ENCODE assay signal across 28 cellular contexts in the genomic region with DNA sequence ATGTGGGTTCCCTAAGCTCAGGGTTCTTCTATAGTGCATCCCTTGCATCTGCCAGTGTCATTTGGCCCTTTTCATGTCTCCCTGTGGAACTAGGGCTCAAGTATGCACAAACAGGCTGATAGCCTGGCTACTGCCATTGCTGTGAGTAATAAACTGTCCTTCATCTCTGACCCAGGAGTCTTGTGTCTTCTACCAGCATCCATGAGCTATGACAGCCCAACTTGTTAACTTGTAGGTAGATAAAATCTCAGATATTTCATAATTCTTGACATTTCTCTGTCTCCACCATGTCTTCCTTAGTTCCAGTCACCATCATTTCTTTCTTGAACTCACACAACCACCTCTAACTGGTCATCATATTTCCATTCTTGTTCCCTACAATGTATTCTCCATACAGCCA. TPM values are rescaled to one million over a fixed set of nuclear protein-coding genes. Genes with fewer than 3 reads are reported as not detected.
"Had no signal": no experiment of that assay in that cellular context is flagged by ENCODE, and none has a peak within 500 bp of the region (broad histone marks: within the 10 kb centered on the region; RNA-seq: fewer than 3 reads in every experiment).

No MANE protein-coding gene starts in this region.

- H3K27me3 ChIP-seq: ascending aorta, breast epithelium, cardiac muscle cell, colonic mucosa had no signal

- DNase-seq: activated CD4-positive, alpha-beta T cell treated with anti-CD3 and anti-CD28 coated beads for 1 hour; activated CD4-positive, alpha-beta T cell treated with anti-CD3 and anti-CD28 coated beads for 4 hours; activated CD4-positive, alpha-beta T cell treated with anti-CD3 and anti-CD28 coated beads, Interleukin-2, amount 10 ng/mL, durations not matched to agents 7 days and 5 days; activated CD4-positive, alpha-beta T cell treated with anti-CD3 and anti-CD28 coated beads, Interleukin-2, amount 50 U/mL, for 48 hours; activated CD8-positive, alpha-beta memory T cell treated with anti-CD3 and anti-CD28 coated beads for 24 hours; activated CD8-positive, alpha-beta T cell treated with anti-CD3 and anti-CD28 coated beads for 36 hours; activated effector memory CD4-positive, alpha-beta T cell treated with anti-CD3 and anti-CD28 coated beads, Interleukin-2, amount 50 U/mL, for 16 hours; activated naive CD4-positive, alpha-beta T cell treated with anti-CD3 and anti-CD28 coated beads for 36 hours; activated naive CD8-positive, alpha-beta T cell treated with anti-CD3 and anti-CD28 coated beads, Interleukin-2, amount 10 ng/mL, durations not matched to agents 7 days and 5 days; activated T-cell treated with anti-CD3 and anti-CD28 coated beads, Interleukin-2, amount 50 U/mL, for 4 hours; central memory CD4-positive, alpha-beta T cell; cerebellar nuclear complex; colonic mucosa; effector CD8-positive, alpha-beta T cell; foreskin fibroblast; head of caudate nucleus; SW 1271; T-cell; T1000 had no signal

- H3K9me3 ChIP-seq: ascending aorta, breast epithelium, colonic mucosa had no signal

- H3K27me3 Mint-ChIP-seq: activated CD4-positive, alpha-beta T cell treated with anti-CD3 and anti-CD28 coated beads, Interleukin-2, amount 10 ng/mL, durations not matched to agents 7 days and 5 days; activated CD8-positive, alpha-beta T cell treated with anti-CD3 and anti-CD28 coated beads for 36 hours; activated naive CD8-positive, alpha-beta T cell treated with anti-CD3 and anti-CD28 coated beads, Interleukin-2, amount 10 ng/mL, durations not matched to agents 7 days and 5 days; brain; T-cell had no signal

- H3K4me1 ChIP-seq: breast epithelium had no signal

- H3K4me3 ChIP-seq: ascending aorta, breast epithelium, cardiac muscle cell, colonic mucosa had no signal

- H3K4me3 Mint-ChIP-seq: activated CD4-positive, alpha-beta T cell treated with anti-CD3 and anti-CD28 coated beads, Interleukin-2, amount 10 ng/mL, durations not matched to agents 7 days and 5 days; activated CD8-positive, alpha-beta T cell treated with anti-CD3 and anti-CD28 coated beads for 36 hours; activated naive CD4-positive, alpha-beta T cell treated with anti-CD3 and anti-CD28 coated beads for 36 hours; activated naive CD8-positive, alpha-beta T cell treated with anti-CD3 and anti-CD28 coated beads, Interleukin-2, amount 10 ng/mL, durations not matched to agents 7 days and 5 days; activated T-cell treated with anti-CD3 and anti-CD28 coated beads, Interleukin-2, amount 50 U/mL, for 4 hours; activated T-helper 1 cell treated with anti-CD3 and anti-CD28 coated beads, Interleukin-12 subunit alpha, Interleukin-12 subunit beta, Interleukin-2, Interleukin-4 antibody, amounts not matched to agents 30 ng/mL and 10 ng/mL and 1 ng/mL, durations not matched to agents 14 hours and 24 hours and 36 hours; brain; T-cell; T-helper 1 cell treated with Interleukin-12 subunit alpha and Interleukin-12 subunit beta and Interleukin-4 antibody, amounts not matched to agents 30 μg/mL and 1 μg/mL, for 36 hours; T-helper 2 cell treated with Interferon-gamma antibody and Interleukin-4, amounts not matched to agents 5 μg/mL and 100 μg/mL, for 36 hours had no signal

- ATAC-seq: activated CD8-positive, alpha-beta T cell treated with anti-CD3 and anti-CD28 coated beads for 36 hours; activated T-cell treated with anti-CD3 and anti-CD28 coated beads, Interleukin-2, amount 50 U/mL, for 4 hours; esophagus mucosa; T-cell had no signal

- H3K27ac Mint-ChIP-seq: activated CD4-positive, alpha-beta T cell treated with anti-CD3 and anti-CD28 coated beads, Interleukin-2, amount 10 ng/mL, durations not matched to agents 7 days and 5 days; activated CD8-positive, alpha-beta T cell treated with anti-CD3 and anti-CD28 coated beads for 36 hours; activated naive CD4-positive, alpha-beta T cell treated with anti-CD3 and anti-CD28 coated beads for 36 hours; activated naive CD8-positive, alpha-beta T cell treated with anti-CD3 and anti-CD28 coated beads, Interleukin-2, amount 10 ng/mL, durations not matched to agents 7 days and 5 days; activated T-helper 1 cell treated with anti-CD3 and anti-CD28 coated beads, Interleukin-12 subunit alpha, Interleukin-12 subunit beta, Interleukin-2, Interleukin-4 antibody, amounts not matched to agents 30 ng/mL and 10 ng/mL and 1 ng/mL, durations not matched to agents 14 hours and 24 hours and 36 hours; activated T-helper 2 cell treated with anti-CD3 and anti-CD28 coated beads, Interferon-gamma antibody, Interleukin-2, Interleukin-4, amounts not matched to agents 10 μg/mL and 5 μg/mL and 100 μg/mL, durations not matched to agents 14 hours and 24 hours and 36 hours; brain; T-cell; T-helper 1 cell treated with Interleukin-12 subunit alpha and Interleukin-12 subunit beta and Interleukin-4 antibody, amounts not matched to agents 30 μg/mL and 1 μg/mL, for 36 hours; T-helper 2 cell treated with Interferon-gamma antibody and Interleukin-4, amounts not matched to agents 5 μg/mL and 100 μg/mL, for 36 hours had no signal

- H3K27ac ChIP-seq: ascending aorta, breast epithelium, cardiac muscle cell, colonic mucosa had no signal

- H3K9me3 Mint-ChIP-seq: activated CD4-positive, alpha-beta T cell treated with anti-CD3 and anti-CD28 coated beads, Interleukin-2, amount 10 ng/mL, durations not matched to agents 7 days and 5 days; activated CD8-positive, alpha-beta T cell treated with anti-CD3 and anti-CD28 coated beads for 36 hours; activated naive CD4-positive, alpha-beta T cell treated with anti-CD3 and anti-CD28 coated beads for 36 hours; activated naive CD8-positive, alpha-beta T cell treated with anti-CD3 and anti-CD28 coated beads, Interleukin-2, amount 10 ng/mL, durations not matched to agents 7 days and 5 days; activated T-cell treated with anti-CD3 and anti-CD28 coated beads, Interleukin-2, amount 50 U/mL, for 4 hours; activated T-helper 1 cell treated with anti-CD3 and anti-CD28 coated beads, Interleukin-12 subunit alpha, Interleukin-12 subunit beta, Interleukin-2, Interleukin-4 antibody, amounts not matched to agents 30 ng/mL and 10 ng/mL and 1 ng/mL, durations not matched to agents 14 hours and 24 hours and 36 hours; activated T-helper 2 cell treated with anti-CD3 and anti-CD28 coated beads, Interferon-gamma antibody, Interleukin-2, Interleukin-4, amounts not matched to agents 10 μg/mL and 5 μg/mL and 100 μg/mL, durations not matched to agents 14 hours and 24 hours and 36 hours; brain; T-cell; T-helper 1 cell treated with Interleukin-12 subunit alpha and Interleukin-12 subunit beta and Interleukin-4 antibody, amounts not matched to agents 30 μg/mL and 1 μg/mL, for 36 hours; T-helper 2 cell treated with Interferon-gamma antibody and Interleukin-4, amounts not matched to agents 5 μg/mL and 100 μg/mL, for 36 hours had no signal

RNA-seq across cellular contexts. Expression of a gene that starts 19.5 kb away (rescaled TPM):
- total RNA-seq: activated CD8-positive, alpha-beta T cell treated with anti-CD3 and anti-CD28 coated beads for 36 hours; activated naive CD4-positive, alpha-beta T cell treated with anti-CD3 and anti-CD28 coated beads for 36 hours; activated T-helper 1 cell treated with anti-CD3 and anti-CD28 coated beads, Interleukin-12 subunit alpha, Interleukin-12 subunit beta, Interleukin-2, Interleukin-4 antibody, amounts not matched to agents 30 ng/mL and 10 ng/mL and 1 ng/mL, durations not matched to agents 14 hours and 24 hours and 36 hours; activated T-helper 2 cell treated with anti-CD3 and anti-CD28 coated beads, Interferon-gamma antibody, Interleukin-2, Interleukin-4, amounts not matched to agents 10 μg/mL and 5 μg/mL and 100 μg/mL, durations not matched to agents 14 hours and 24 hours and 36 hours; ascending aorta had no signal
- polyA plus RNA-seq: cardiac muscle cell had no signal
